6 cellular contexts compared by ENCODE assay signal in the genomic region with DNA sequence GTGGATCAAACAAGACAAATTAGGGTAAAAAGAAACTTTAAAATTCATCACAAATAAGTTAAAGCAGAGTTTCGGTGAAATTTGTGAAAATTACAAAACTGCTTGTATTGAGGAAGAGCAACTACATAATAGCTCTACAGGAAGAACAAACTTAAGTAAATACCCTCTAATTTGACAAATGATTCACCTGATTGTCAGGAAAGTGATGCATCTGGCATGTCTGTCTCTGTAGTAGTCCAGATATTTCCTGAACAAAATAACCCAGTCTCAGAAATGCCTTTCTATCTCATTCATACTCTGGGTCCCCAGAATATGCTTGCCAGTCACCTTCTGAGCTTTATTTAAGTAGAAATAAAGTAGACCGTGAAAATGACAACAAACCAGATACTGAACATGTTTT.
DNase-seq lines count a peak whose midpoint lies in the region; ATAC-seq and TF ChIP-seq lines count a peak whose summit lies in the region.
"Not testable (repeated sequence)": the region's sequence is repeated elsewhere in the genome, so short reads cannot be mapped to it uniquely, and the experiment has no call there.

No MANE protein-coding gene starts in this region.

- H2AFZ ChIP-seq in MM.1S (ENCODE audit: low read length) = not testable (repeated sequence)

- H3K36me3 ChIP-seq in MM.1S (replicated peaks; ENCODE audit: insufficient read depth, low read length); RWPE2 (ENCODE audit: low read depth): not testable (repeated sequence)

- 0 out of 2 replicates have a peak overlapping the region, but pooled peaks have one; percentile 19 for H3K4me2 ChIP-seq in MM.1S (ENCODE audit: low read depth, low read length)

- not testable (repeated sequence) for H4K20me1 ChIP-seq in MM.1S (ENCODE audit: insufficient read depth, low read length)

- H3K79me2 ChIP-seq in MM.1S (ENCODE audit: low read length) = not testable (repeated sequence)

- not testable (repeated sequence) for H3K9ac ChIP-seq in MM.1S (ENCODE audit: low read length)

- not testable (repeated sequence) for H3K4me3 ChIP-seq in MM.1S (ENCODE audit: low read length); RWPE2 (ENCODE audit: severe bottlenecking)

- peak overlapping the region; percentile 23; the same call in 1 of the 2 replicates for H3K27ac ChIP-seq in MM.1S (ENCODE audit: low read length)
- not testable (repeated sequence) for H3K27ac ChIP-seq in RWPE2 (ENCODE audit: poor library complexity, severe bottlenecking)

- TF ChIP-seq CTCF in MM.1S (IDR thresholded peaks at IDR 0.05; ENCODE audit: low read length); RWPE2 (IDR thresholded peaks at IDR 0.05; ENCODE audit: poor library complexity, severe bottlenecking): not testable (repeated sequence)

- ATAC-seq in GM19324 (IDR thresholded peaks at IDR 0.05; ENCODE audit: low FRiP score, unreplicated experiment) = peak; percentile 76
- ATAC-seq in GM21390 (IDR thresholded peaks at IDR 0.05; ENCODE audit: unreplicated experiment) = peak; percentile 60
- ATAC-seq in RWPE2 (ENCODE audit: low read depth) = peak; percentile 66

- H3K27me3 ChIP-seq in MM.1S (replicated peaks; ENCODE audit: insufficient read depth, low read length); RWPE2 (ENCODE audit: insufficient read depth, poor library complexity, severe bottlenecking): not testable (repeated sequence)

- H3K9me2 ChIP-seq in MM.1S (replicated peaks; ENCODE audit: insufficient read depth, low read length) = not testable (repeated sequence)

- H3K4me1 ChIP-seq in MM.1S (ENCODE audit: low read length); RWPE2 (ENCODE audit: insufficient read depth, poor library complexity, severe bottlenecking): not testable (repeated sequence)

- not testable (repeated sequence) for H3F3A ChIP-seq in MM.1S (ENCODE audit: insufficient read depth, low read length)

- H3K9me3 ChIP-seq in MM.1S (replicated peaks; ENCODE audit: insufficient read depth, low read length); RWPE2 (ENCODE audit: severe bottlenecking): not testable (repeated sequence)

- DNase-seq in MM.1S; RWPE2 (ENCODE audit: low spot score): not testable (repeated sequence)
- DNase-seq in dermis blood vessel endothelial cell = peak; percentile 23
- DNase-seq in kidney tubule cell (ENCODE audit: low spot score) = peak; percentile 29
